ENCODE assay signal across 8 cellular contexts in the genomic region with DNA sequence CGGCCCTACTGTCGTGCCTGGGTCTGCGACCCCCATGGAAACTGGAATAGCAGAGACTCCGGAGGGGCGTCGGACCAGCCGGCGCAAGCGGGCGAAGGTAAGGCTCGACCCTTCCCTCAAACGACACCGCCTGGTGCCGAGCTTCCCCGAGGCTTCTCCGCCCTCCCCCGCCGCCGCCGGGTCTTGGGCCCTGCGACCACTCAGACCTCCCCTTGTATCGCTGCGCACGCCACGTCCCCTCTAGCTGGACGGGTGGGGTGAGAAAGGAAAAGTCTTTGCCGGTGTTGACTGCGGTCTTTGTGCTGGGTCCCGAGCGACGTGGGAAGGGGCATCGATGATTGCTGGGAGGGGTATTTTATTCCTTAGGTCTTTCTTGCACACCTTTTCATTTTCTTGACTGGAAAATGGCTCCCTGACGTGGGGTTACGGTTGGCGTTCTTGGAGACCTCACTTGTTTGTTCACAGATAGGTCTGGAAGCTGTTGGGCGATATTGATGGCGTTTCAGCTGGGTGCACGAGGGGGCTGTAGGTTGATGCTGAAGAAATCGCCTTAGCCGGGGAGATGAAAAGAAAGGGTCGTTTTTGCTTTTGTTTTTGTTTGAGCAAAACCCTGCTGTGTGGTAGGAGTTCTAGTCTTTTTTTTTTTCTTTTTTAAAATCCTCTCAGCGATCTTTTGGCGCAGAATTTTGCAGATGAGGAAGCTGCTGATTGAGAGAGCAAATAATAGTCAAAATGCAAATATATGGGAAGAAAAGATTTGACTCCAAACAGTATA. TPM values are rescaled to one million over a fixed set of nuclear protein-coding genes. Genes with fewer than 3 reads are reported as not detected.
DNase-seq lines count a peak whose midpoint lies in the region; ATAC-seq and TF ChIP-seq lines count a peak whose summit lies in the region.

No MANE protein-coding gene starts in this region.

- peak; percentile 17 for ATAC-seq in HG02763 (IDR thresholded peaks at IDR 0.05; ENCODE audit: unreplicated experiment)
- ATAC-seq in activated T-helper 17 cell treated with anti-CD3 and anti-CD28 coated beads, Interleukin-2, amount 50 U/mL, for 72 hours (replicated peaks) = peak; percentile 20

- TF ChIP-seq POLR2A in uterus (IDR thresholded peaks at IDR 0.05) = no peak

- H3K27ac Mint-ChIP-seq in activated T-helper 17 cell treated with anti-CD3 and anti-CD28 coated beads, Interleukin-2, amount 50 U/mL, for 72 hours = peak overlapping the region; percentile 86
- H3K27ac Mint-ChIP-seq in nephron progenitor cell = peak overlapping the region; percentile 98

- H3K27me3 Mint-ChIP-seq in activated T-helper 17 cell treated with anti-CD3 and anti-CD28 coated beads, Interleukin-2, amount 50 U/mL, for 72 hours = no peaks in the 10 kb centered on the region
- no peaks in the 10 kb centered on the region for H3K27me3 Mint-ChIP-seq in nephron progenitor cell (ENCODE audit: low read depth, poor library complexity)

- H3K27ac ChIP-seq in uterus = peak overlapping the region; percentile 86 to 95

- peaks cover 7% of the 10 kb centered on the region for H3K36me3 Mint-ChIP-seq in activated T-helper 17 cell treated with anti-CD3 and anti-CD28 coated beads, Interleukin-2, amount 50 U/mL, for 72 hours (ENCODE audit: low read depth)
- peaks cover 51% of the 10 kb centered on the region for H3K36me3 Mint-ChIP-seq in nephron progenitor cell (ENCODE audit: low read depth)

- H3K4me3 ChIP-seq in fibroblast of the aortic adventitia (ENCODE audit: low read depth, low read length) (peak overlapping the region; percentile 90), uterus (peak overlapping the region; percentile 73 to 88)

- no peak for TF ChIP-seq CTCF in fibroblast of the aortic adventitia (IDR thresholded peaks at IDR 0.05; ENCODE audit: insufficient read depth, low read length)
- no peak for TF ChIP-seq CTCF in nephron progenitor cell (IDR thresholded peaks at IDR 0.05)
- TF ChIP-seq CTCF in uterus (IDR thresholded peaks at IDR 0.05) = no peak

- peaks cover 5% of the 10 kb centered on the region for H3K9me3 Mint-ChIP-seq in activated T-helper 17 cell treated with anti-CD3 and anti-CD28 coated beads, Interleukin-2, amount 50 U/mL, for 72 hours
- peaks cover 45% of the 10 kb centered on the region for H3K9me3 Mint-ChIP-seq in nephron progenitor cell

- H3K36me3 ChIP-seq in uterus = no peaks in the 10 kb centered on the region

- peaks cover 35% of the 10 kb centered on the region for H3K4me1 Mint-ChIP-seq in activated T-helper 17 cell treated with anti-CD3 and anti-CD28 coated beads, Interleukin-2, amount 50 U/mL, for 72 hours
- peaks cover 23% of the 10 kb centered on the region for H3K4me1 Mint-ChIP-seq in nephron progenitor cell

- H3K9me3 ChIP-seq in uterus = no peaks in the 10 kb centered on the region

- intact Hi-C loops in uterus (cut with DNase I; ENCODE audit: low total_unique reads) = no loop called here

- no peaks in the 10 kb centered on the region for H3K4me1 ChIP-seq in uterus

- peak overlapping the region; percentile 91 for H3K4me3 Mint-ChIP-seq in activated T-helper 17 cell treated with anti-CD3 and anti-CD28 coated beads, Interleukin-2, amount 50 U/mL, for 72 hours
- peak overlapping the region; percentile 97 for H3K4me3 Mint-ChIP-seq in nephron progenitor cell

- no peaks in the 10 kb centered on the region for H3K27me3 ChIP-seq in uterus

- DNase-seq in NCI-H2107 treated with DMSO at 0.1 percent for 48 hours (lab: John Stamatoyannopoulos, UW; ENCODE audit: unreplicated experiment) (peak; percentile 48), NCI-H2107 (lab: John Stamatoyannopoulos, UW) (no peak), NCI-H345 (lab: John Stamatoyannopoulos, UW) (peak; percentile 37), fibroblast of the aortic adventitia (ENCODE audit: low read depth) (peak; percentile 42), nephron progenitor cell (peak; percentile 67), uterus (peak; percentile 17 to 23)

RNA-seq across cellular contexts. Expression of a gene that starts 0.8 kb away (rescaled TPM):
- total RNA-seq in activated T-helper 17 cell treated with anti-CD3 and anti-CD28 coated beads, Interleukin-2, amount 50 U/mL, for 72 hours = 10 to 100 TPM; 22.5 to 45.3 TPM
- total RNA-seq in fibroblast of the aortic adventitia (ENCODE audit: low replicate concordance) = 60.3 and 104 TPM in 2 replicates
- total RNA-seq in uterus = 100 to 1,000 TPM in 1 of 4 donors, 10 to 100 TPM in 3; 31.5 to 137 (median 57.3) TPM

RNA-seq across cellular contexts. Expression of a gene that starts 4.4 kb away (rescaled TPM):
- total RNA-seq in activated T-helper 17 cell treated with anti-CD3 and anti-CD28 coated beads, Interleukin-2, amount 50 U/mL, for 72 hours = not detected
- total RNA-seq in fibroblast of the aortic adventitia (ENCODE audit: low replicate concordance) (not detected in 2 replicates), uterus (1 to 10 TPM in 2 of 4 donors, not detected in 2; 1.1 to 2.0 TPM)

RNA-seq across cellular contexts. Expression of a gene that starts 47.4 kb away (rescaled TPM):
- total RNA-seq in activated T-helper 17 cell treated with anti-CD3 and anti-CD28 coated beads, Interleukin-2, amount 50 U/mL, for 72 hours = not detected
- total RNA-seq in fibroblast of the aortic adventitia (ENCODE audit: low replicate concordance) = not detected in 2 replicates
- not detected for total RNA-seq in uterus
